In genomic region chr7:37352974-37353948, GRCh38 we compare ENCODE assay signal across 8 cellular contexts.
DNase-seq lines count a peak whose midpoint lies in the region; ATAC-seq lines count a peak whose summit lies in the region.

No MANE protein-coding gene starts in this region.

- H3K4me1 ChIP-seq in mononuclear cell (ENCODE audit: insufficient read depth, low read length) (peaks cover 68% of the 10 kb centered on the region), thymus (ENCODE audit: control insufficient read depth, insufficient read depth, low read length) (peaks cover 17% of the 10 kb centered on the region)

- H3K27ac ChIP-seq in thymus (ENCODE audit: low read depth) = peak overlapping the region; percentile 19

- H3K4me3 Mint-ChIP-seq in activated naive CD4-positive, alpha-beta T cell treated with anti-CD3 and anti-CD28 coated beads, Interleukin-2, amount 10 ng/mL, durations not matched to agents 7 days and 5 days = peak overlapping the region; percentile 91

- peak; percentile 77 for ATAC-seq in GM19023 (IDR thresholded peaks at IDR 0.05; ENCODE audit: unreplicated experiment)
- peak; percentile 54 for ATAC-seq in HG03108 (IDR thresholded peaks at IDR 0.05; ENCODE audit: unreplicated experiment)

- no peaks in the 10 kb centered on the region for H3K36me3 ChIP-seq in thymus (ENCODE audit: control insufficient read depth, insufficient read depth)

- CTCF ChIA-PET in activated naive CD4-positive, alpha-beta T cell treated with anti-CD3 and anti-CD28 coated beads, Interleukin-2, amount 10 ng/mL, durations not matched to agents 7 days and 5 days (lab: Charles Lee) = interaction anchor here (0.7 to 6.5 kb wide), 30 partner anchors 9 to 957 kb away, joined by 3 to 58 read pairs (median 4); partner anchors contain the start of gene ELMO1

- H3K27me3 Mint-ChIP-seq in activated naive CD4-positive, alpha-beta T cell treated with anti-CD3 and anti-CD28 coated beads, Interleukin-2, amount 10 ng/mL, durations not matched to agents 7 days and 5 days = no peaks in the 10 kb centered on the region

- H3K27ac Mint-ChIP-seq in activated naive CD4-positive, alpha-beta T cell treated with anti-CD3 and anti-CD28 coated beads, Interleukin-2, amount 10 ng/mL, durations not matched to agents 7 days and 5 days = peak overlapping the region; percentile 97

- H3K4me1 Mint-ChIP-seq in activated naive CD4-positive, alpha-beta T cell treated with anti-CD3 and anti-CD28 coated beads, Interleukin-2, amount 10 ng/mL, durations not matched to agents 7 days and 5 days = peaks cover 84% of the 10 kb centered on the region

- 6% methylated on average over 32 of the region's 32 CpGs for WGBS in thymus

- no peaks in the 10 kb centered on the region for H3K9me3 Mint-ChIP-seq in activated naive CD4-positive, alpha-beta T cell treated with anti-CD3 and anti-CD28 coated beads, Interleukin-2, amount 10 ng/mL, durations not matched to agents 7 days and 5 days

- peaks cover 15% of the 10 kb centered on the region for H3K36me3 Mint-ChIP-seq in activated naive CD4-positive, alpha-beta T cell treated with anti-CD3 and anti-CD28 coated beads, Interleukin-2, amount 10 ng/mL, durations not matched to agents 7 days and 5 days

- H3K9me3 ChIP-seq in mononuclear cell (ENCODE audit: low read depth, low read length) (no peaks in the 10 kb centered on the region), thymus (ENCODE audit: control insufficient read depth) (no peaks in the 10 kb centered on the region)

- DNase-seq in CD1c-positive myeloid dendritic cell (ENCODE audit: extremely low spot score) = peak; percentile 66
- DNase-seq in RKO (ENCODE audit: low spot score) = peak; percentile 49
- peak; percentile 81 for DNase-seq in activated naive CD4-positive, alpha-beta T cell treated with anti-CD3 and anti-CD28 coated beads, Interleukin-2, amount 10 ng/mL, durations not matched to agents 7 days and 5 days
- no peak for DNase-seq in NCI-H1694 (lab: John Stamatoyannopoulos, UW)

- H3K4me3 ChIP-seq in mononuclear cell (ENCODE audit: low read length) = peak overlapping the region; percentile 55
- peak overlapping the region; percentile 52 for H3K4me3 ChIP-seq in thymus (ENCODE audit: low read length)

- H3K27me3 ChIP-seq in mononuclear cell (ENCODE audit: insufficient read depth, low read length) (no peaks in the 10 kb centered on the region), thymus (ENCODE audit: control insufficient read depth, insufficient read depth) (no peaks in the 10 kb centered on the region)
